Comparison of ENCODE assay signal across 12 cellular contexts in genomic region chr17:1029196-1029911, GRCh38. TPM values are rescaled to one million over a fixed set of nuclear protein-coding genes. Genes with fewer than 3 reads are reported as not detected.
A peak's percentile ranks its signal among the peaks of the same experiment; 100 is the strongest.
DNase-seq lines count a peak whose midpoint lies in the region; ATAC-seq, FAIRE-seq and TF ChIP-seq lines count a peak whose summit lies in the region.
"Had no signal": no experiment of that assay in that cellular context is flagged by ENCODE, and none has a peak within 500 bp of the region (broad histone marks: within the 10 kb centered on the region; RNA-seq: fewer than 3 reads in every experiment).

No MANE protein-coding gene starts in this region.

- H4K20me1 ChIP-seq in astrocyte (ENCODE audit: insufficient read depth, low read length) = peaks cover 71% of the 10 kb centered on the region

- H3K36me3 ChIP-seq in astrocyte (ENCODE audit: insufficient read depth, low read length) (no peaks in the 10 kb centered on the region), rectal smooth muscle tissue (ENCODE audit: control insufficient read depth, insufficient read depth, low read length) (peaks cover 5% of the 10 kb centered on the region)

- peaks cover 14% of the 10 kb centered on the region for H3K36me3 Mint-ChIP-seq in astrocyte (ENCODE audit: low read depth, unreplicated experiment)

- H3K9ac ChIP-seq in astrocyte (ENCODE audit: low read length) (peak overlapping the region; percentile 21), rectal smooth muscle tissue (ENCODE audit: low read length) (no peak overlapping the region)

- peak overlapping the region; percentile 40 for H3K4me2 ChIP-seq in astrocyte (ENCODE audit: low read length)

- H3K9me3 Mint-ChIP-seq in astrocyte (ENCODE audit: unreplicated experiment) = no peaks in the 10 kb centered on the region
- H3K9me3 Mint-ChIP-seq: CD4-positive, alpha-beta T cell had no signal

- peaks cover 12% of the 10 kb centered on the region for H3K4me1 ChIP-seq in astrocyte (ENCODE audit: insufficient read depth, low read length)
- peaks cover 13% of the 10 kb centered on the region for H3K4me1 ChIP-seq in rectal smooth muscle tissue (ENCODE audit: control insufficient read depth, insufficient read depth, low read length)

- peaks cover 8% of the 10 kb centered on the region for H3K4me1 Mint-ChIP-seq in astrocyte (ENCODE audit: low read depth, unreplicated experiment)

- H3K79me2 ChIP-seq in astrocyte (ENCODE audit: insufficient read depth, low read length) = no peaks in the 10 kb centered on the region

- TF ChIP-seq CTCF in astrocyte (IDR thresholded peaks at IDR 0.05; ENCODE audit: insufficient read depth, low read depth, low read length) = no peak

- H3K4me3 Mint-ChIP-seq in astrocyte (ENCODE audit: unreplicated experiment) = no peak overlapping the region
- H3K4me3 Mint-ChIP-seq: CD4-positive, alpha-beta T cell had no signal

- H3K27ac ChIP-seq in astrocyte (ENCODE audit: low read depth, low read length) (no peak overlapping the region), rectal smooth muscle tissue (ENCODE audit: low read depth, low read length) (peak overlapping the region; percentile 78)

- DNase-seq in Daoy (ENCODE audit: low read depth) (peak; percentile 34), astrocyte (ENCODE audit: low read depth) (peak; percentile 50), glomerular visceral epithelial cell (ENCODE audit: extremely low spot score) (peak; percentile 43), NCI-H1436 treated with DMSO at 0.1 percent for 48 hours (lab: John Stamatoyannopoulos, UW) (no peak)
- DNase-seq in stimulated activated CD4-positive, alpha-beta T cell treated with anti-CD3 and anti-CD28 coated beads, Interleukin-2, amount 100 ng/mL, for 24 hours = no peak
- DNase-seq: activated effector memory CD4-positive, alpha-beta T cell treated with anti-CD3 and anti-CD28 coated beads, Interleukin-2, amount 50 U/mL, for 16 hours; CD4-positive, alpha-beta T cell; NCI-H510A treated with DMSO at 0.1 percent for 48 hours; T-helper 9 cell had no signal

- peaks cover 2% of the 10 kb centered on the region for H3K27me3 Mint-ChIP-seq in astrocyte (ENCODE audit: low read depth, unreplicated experiment)
- H3K27me3 Mint-ChIP-seq: CD4-positive, alpha-beta T cell had no signal

- H3K27me3 ChIP-seq in astrocyte (ENCODE audit: insufficient read depth, low read length) (no peaks in the 10 kb centered on the region), rectal smooth muscle tissue (ENCODE audit: control insufficient read depth, insufficient read depth, low read length) (no peaks in the 10 kb centered on the region)

- H2AFZ ChIP-seq in astrocyte (ENCODE audit: low read depth, low read length) = no peak overlapping the region

- ATAC-seq in GM21367 (IDR thresholded peaks at IDR 0.05; ENCODE audit: unreplicated experiment) = no peak
- ATAC-seq in SK-N-SH treated with all-trans-retinoic acid at 6 μM for 48 hours = no peak; the same call in 2 of the 3 replicates

- H3K4me3 ChIP-seq in astrocyte (ENCODE audit: insufficient read depth, low read depth, low read length) (no peak overlapping the region), rectal smooth muscle tissue (ENCODE audit: low read length) (peak overlapping the region; percentile 59)

- FAIRE-seq in astrocyte (lab: Jason Lieb, UNC) = peak; percentile 80

- H3K27ac Mint-ChIP-seq in astrocyte (ENCODE audit: unreplicated experiment) = no peak overlapping the region
- H3K27ac Mint-ChIP-seq: CD4-positive, alpha-beta T cell had no signal

- H3K9me3 ChIP-seq in astrocyte (ENCODE audit: insufficient read depth, low read depth, low read length) = no peaks in the 10 kb centered on the region

TF ChIP-seq in SK-N-SH treated with all-trans-retinoic acid at 6 μM for 48 hours, 23 proteins besides CTCF, POLR2A, EP300 and RAD21:
- TF ChIP-seq CREB5 (CRISPR knock-in tag; IDR thresholded peaks at IDR 0.05; ENCODE audit: low read depth) (no peak), ESRRG (CRISPR knock-in tag; IDR thresholded peaks at IDR 0.05) (no peak), ZNF8 (CRISPR knock-in tag; IDR thresholded peaks at IDR 0.05) (no peak), ZC3H10 (CRISPR knock-in tag; IDR thresholded peaks at IDR 0.05) (no peak), ZNF565 (CRISPR knock-in tag; conservative IDR thresholded peaks at IDR 0.05; ENCODE audit: low read depth) (no peak)
- TF ChIP-seq, protein P1, sequence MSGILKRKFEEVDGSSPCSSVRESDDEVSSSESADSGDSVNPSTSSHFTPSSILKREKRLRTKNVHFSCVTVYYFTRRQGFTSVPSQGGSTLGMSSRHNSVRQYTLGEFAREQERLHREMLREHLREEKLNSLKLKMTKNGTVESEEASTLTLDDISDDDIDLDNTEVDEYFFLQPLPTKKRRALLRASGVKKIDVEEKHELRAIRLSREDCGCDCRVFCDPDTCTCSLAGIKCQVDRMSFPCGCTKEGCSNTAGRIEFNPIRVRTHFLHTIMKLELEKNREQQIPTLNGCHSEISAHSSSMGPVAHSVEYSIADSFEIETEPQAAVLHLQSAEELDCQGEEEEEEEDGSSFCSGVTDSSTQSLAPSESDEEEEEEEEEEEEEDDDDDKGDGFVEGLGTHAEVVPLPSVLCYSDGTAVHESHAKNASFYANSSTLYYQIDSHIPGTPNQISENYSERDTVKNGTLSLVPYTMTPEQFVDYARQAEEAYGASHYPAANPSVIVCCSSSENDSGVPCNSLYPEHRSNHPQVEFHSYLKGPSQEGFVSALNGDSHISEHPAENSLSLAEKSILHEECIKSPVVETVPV (CRISPR knock-in tag; IDR thresholded peaks at IDR 0.05) = no peak

RNA-seq across cellular contexts. Expression of gene TIMM22, which starts 32.4 kb away (rescaled TPM):
- total RNA-seq in Daoy (2014; rRNA removed; shearing (Covaris generic)) = 36.0 and 37.4 TPM in 2 replicates
- total RNA-seq in astrocyte = 20.0 and 20.3 TPM in 2 replicates

RNA-seq across cellular contexts. Expression of gene NXN, which starts 49.8 kb away (rescaled TPM):
- 45.9 and 60.5 TPM in 2 replicates for total RNA-seq in Daoy (2014; rRNA removed; shearing (Covaris generic))
- 104 and 106 TPM in 2 replicates for total RNA-seq in astrocyte

Comparison
In these comparisons a context has a peak if more than half of its experiments do, and no peak if none do; other contexts are left out.
1. DNase-seq: peak in Daoy (single experiment), astrocyte (single experiment) and glomerular visceral epithelial cell (single experiment); none in stimulated activated CD4-positive, alpha-beta T cell treated with anti-CD3 and anti-CD28 coated beads, Interleukin-2, amount 100 ng/mL, for 24 hours (0 of 2) and NCI-H1436 treated with DMSO at 0.1 percent for 48 hours (single experiment).